ENCODE assay signal across 9 cellular contexts in the genomic region with DNA sequence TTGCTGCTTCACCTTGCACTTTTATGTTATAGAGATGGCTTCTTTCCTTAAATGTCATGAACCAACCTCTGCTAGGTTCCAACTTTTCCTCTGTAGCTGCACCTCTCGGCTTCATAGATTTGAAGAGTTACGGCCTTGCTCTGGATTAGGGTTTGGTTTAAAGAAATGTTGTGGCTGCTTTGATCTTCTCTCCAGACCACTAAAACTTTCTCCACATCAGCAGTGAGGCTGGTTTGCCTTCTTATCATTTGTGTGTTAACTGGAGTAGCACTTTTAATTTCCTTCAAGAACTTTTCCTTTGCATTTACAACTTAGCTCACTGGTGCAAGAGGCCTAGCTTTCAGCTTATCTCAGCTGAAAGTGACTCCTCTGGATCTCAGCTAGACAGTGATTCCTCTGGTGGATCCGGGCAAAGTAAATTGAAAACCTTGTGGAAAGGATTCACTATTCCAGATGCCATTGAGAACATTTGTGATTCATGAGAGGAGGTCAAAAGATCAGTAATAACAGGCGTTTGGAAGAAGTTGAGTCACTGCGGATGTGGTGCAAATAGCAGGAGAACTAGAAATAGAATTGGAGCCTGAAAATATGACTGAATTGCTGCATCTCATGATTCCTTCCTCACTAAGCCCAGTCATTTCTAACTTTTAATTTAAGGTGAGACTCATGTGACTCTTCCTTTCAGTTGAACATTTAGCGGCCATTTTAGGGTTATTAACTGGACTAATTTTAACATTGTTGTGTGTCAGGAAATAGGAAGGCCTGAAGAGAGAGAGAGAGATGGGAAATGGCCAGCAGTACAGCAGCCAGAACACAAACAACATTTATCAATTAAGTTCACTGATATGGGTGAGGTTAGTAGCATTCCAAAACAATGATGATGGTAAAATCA. TPM values are rescaled to one million over a fixed set of nuclear protein-coding genes. Genes with fewer than 3 reads are reported as not detected.
DNase-seq lines count a peak whose midpoint lies in the region; ATAC-seq and TF ChIP-seq lines count a peak whose summit lies in the region.
"Had no signal": no experiment of that assay in that cellular context is flagged by ENCODE, and none has a peak within 500 bp of the region (broad histone marks: within the 10 kb centered on the region; RNA-seq: fewer than 3 reads in every experiment).

No MANE protein-coding gene starts in this region.

- peaks cover 3% of the 10 kb centered on the region for H3K27me3 Mint-ChIP-seq in activated CD4-positive, alpha-beta T cell treated with anti-CD3 and anti-CD28 coated beads, Interleukin-2, amount 10 ng/mL, durations not matched to agents 24 days and 14 days
- H3K27me3 Mint-ChIP-seq in activated B cell treated with CpG ODN at 0.5 μM for 24 hours (no peaks in the 10 kb centered on the region), H9 (ENCODE audit: low read depth) (no peaks in the 10 kb centered on the region)
- H3K27me3 Mint-ChIP-seq: B cell had no signal

- no peak overlapping the region for H3K56ac ChIP-seq in H9 (ENCODE audit: insufficient read length, low read depth, low read length)

- intact Hi-C loops in activated CD4-positive, alpha-beta T cell treated with anti-CD3 and anti-CD28 coated beads, Interleukin-2, amount 10 ng/mL, durations not matched to agents 24 days and 14 days (cut with micrococcal nuclease): no loop called here
- intact Hi-C loops in activated B cell treated with CpG ODN at 0.5 μM for 24 hours (cut with micrococcal nuclease): no loop called here

- no peak overlapping the region for H4K91ac ChIP-seq in H9 (ENCODE audit: insufficient read length, low read depth, low read length)

- H3K4me1 ChIP-seq in H9 (ENCODE audit: insufficient read depth, low read length): no peaks in the 10 kb centered on the region

- no peak overlapping the region for H3K4me2 ChIP-seq in H9 (ENCODE audit: insufficient read depth, insufficient read length, low read length)

- H3K9me3 ChIP-seq in H9 (ENCODE audit: control insufficient read depth, low read depth, low read length): no peaks in the 10 kb centered on the region

- H3T11ph ChIP-seq in H9 (ENCODE audit: low read length): no peak overlapping the region

- H3K27me3 ChIP-seq in H9 (ENCODE audit: insufficient read depth, low read length): no peaks in the 10 kb centered on the region

- no peak overlapping the region for H2AFZ ChIP-seq in H9 (ENCODE audit: low read length)

- no peak overlapping the region for H3K27ac ChIP-seq in H9 (ENCODE audit: insufficient read length, low read depth, low read length)

- no peak overlapping the region for H3K23ac ChIP-seq in H9 (ENCODE audit: insufficient read length, low read depth, low read length)

- H3K18ac ChIP-seq in H9 (ENCODE audit: insufficient read length, low read depth, low read length): no peak overlapping the region

- no peak overlapping the region for H2BK12ac ChIP-seq in H9 (ENCODE audit: insufficient read length, low read depth, low read length)

- TF ChIP-seq CTCF in activated B cell treated with CpG ODN at 0.5 μM for 24 hours (IDR thresholded peaks at IDR 0.05) (no peak), H9 (conservative IDR thresholded peaks at IDR 0.05) (no peak)

- no peak overlapping the region for H2AK5ac ChIP-seq in H9 (ENCODE audit: insufficient read length, low read length)

- H3K9me3 Mint-ChIP-seq in activated CD4-positive, alpha-beta T cell treated with anti-CD3 and anti-CD28 coated beads, Interleukin-2, amount 10 ng/mL, durations not matched to agents 24 days and 14 days: peaks cover 10% of the 10 kb centered on the region
- H3K9me3 Mint-ChIP-seq in activated B cell treated with CpG ODN at 0.5 μM for 24 hours (no peaks in the 10 kb centered on the region), H9 (no peaks in the 10 kb centered on the region)

- no peaks in the 10 kb centered on the region for H4K20me1 ChIP-seq in H9 (ENCODE audit: control insufficient read depth, insufficient read depth, insufficient read length)

- peak; percentile 78 for ATAC-seq in HG03066 (IDR thresholded peaks at IDR 0.05; ENCODE audit: low read depth, unreplicated experiment)
- no peak for ATAC-seq in activated B cell treated with CpG ODN at 0.5 μM for 24 hours (ENCODE audit: low read depth)

- no peak overlapping the region for H3K4me3 Mint-ChIP-seq in activated CD4-positive, alpha-beta T cell treated with anti-CD3 and anti-CD28 coated beads, Interleukin-2, amount 10 ng/mL, durations not matched to agents 24 days and 14 days
- H3K4me3 Mint-ChIP-seq in activated B cell treated with CpG ODN at 0.5 μM for 24 hours (no peak overlapping the region), H9 (no peak overlapping the region)
- H3K4me3 Mint-ChIP-seq: B cell had no signal

- WGBS in H9 (ENCODE audit: extremely low coverage, insufficient read length, low lambda C conversion rate): no CpG with 5 or more reads among the region's 6 CpGs

- H4K8ac ChIP-seq in H9 (replicated peaks; ENCODE audit: insufficient read length, low read depth, low read length): no peak overlapping the region

- POLR2A ChIA-PET in activated B cell treated with CpG ODN at 0.5 μM for 24 hours (lab: Charles Lee): interaction anchor here (0.9 to 1.6 kb wide), 2 partner anchors 14 to 15 kb away, joined by 4 to 6 read pairs; no protein-coding TSS in a partner anchor

- CTCF ChIA-PET in activated B cell treated with CpG ODN at 0.5 μM for 24 hours (lab: Charles Lee): no interaction called here

- peak overlapping the region; percentile 31 for H3K27ac Mint-ChIP-seq in activated CD4-positive, alpha-beta T cell treated with anti-CD3 and anti-CD28 coated beads, Interleukin-2, amount 10 ng/mL, durations not matched to agents 24 days and 14 days
- peak overlapping the region; percentile 33 for H3K27ac Mint-ChIP-seq in activated B cell treated with CpG ODN at 0.5 μM for 24 hours
- no peak overlapping the region for H3K27ac Mint-ChIP-seq in H9
- H3K27ac Mint-ChIP-seq: B cell had no signal

- no peaks in the 10 kb centered on the region for H3K79me1 ChIP-seq in H9 (ENCODE audit: insufficient read depth, low read depth, low read length, poor library complexity, severe bottlenecking)

- H3K36me3 Mint-ChIP-seq in activated CD4-positive, alpha-beta T cell treated with anti-CD3 and anti-CD28 coated beads, Interleukin-2, amount 10 ng/mL, durations not matched to agents 24 days and 14 days (ENCODE audit: low read depth): peaks cover 3% of the 10 kb centered on the region
- H3K36me3 Mint-ChIP-seq in activated B cell treated with CpG ODN at 0.5 μM for 24 hours (ENCODE audit: low read depth): no peaks in the 10 kb centered on the region
- no peaks in the 10 kb centered on the region for H3K36me3 Mint-ChIP-seq in H9 (ENCODE audit: insufficient read depth in 1 of 3, low read depth in 3 of 3)

- H2BK15ac ChIP-seq in H9 (ENCODE audit: low read depth, low read length): no peak overlapping the region

- no peak overlapping the region for H4K5ac ChIP-seq in H9 (ENCODE audit: insufficient read length, low read depth, low read length)

- no peak overlapping the region for H2BK20ac ChIP-seq in H9 (ENCODE audit: low read depth, low read length, poor library complexity, severe bottlenecking)

- no peak for DNase-seq in activated CD4-positive, alpha-beta T cell treated with anti-CD3 and anti-CD28 coated beads, Interleukin-2, amount 10 ng/mL, durations not matched to agents 24 days and 14 days
- no peak for DNase-seq in activated CD4-positive, alpha-beta T cell treated with anti-CD3 and anti-CD28 coated beads for 48 hours
- DNase-seq in activated B cell treated with CpG ODN at 0.5 μM for 24 hours (no peak), lung microvascular endothelial cell (ENCODE audit: low read depth in 2 of 2) (peak; percentile 90 to 98), H9 (no peak), HK-2 (ENCODE audit: unreplicated experiment) (no peak), NCI-H510A treated with DMSO at 0.1 percent for 48 hours (lab: John Stamatoyannopoulos, UW) (no peak)

- peaks cover 17% of the 10 kb centered on the region for H3K4me1 Mint-ChIP-seq in activated CD4-positive, alpha-beta T cell treated with anti-CD3 and anti-CD28 coated beads, Interleukin-2, amount 10 ng/mL, durations not matched to agents 24 days and 14 days
- H3K4me1 Mint-ChIP-seq in activated B cell treated with CpG ODN at 0.5 μM for 24 hours (peaks cover 23% of the 10 kb centered on the region), H9 (no peaks in the 10 kb centered on the region)

- no peak overlapping the region for H2BK120ac ChIP-seq in H9 (ENCODE audit: low read depth, low read length, poor library complexity, severe bottlenecking)

- no peak overlapping the region for H3K9ac ChIP-seq in H9 (ENCODE audit: extremely low read depth, insufficient read length, low read length)

- no peaks in the 10 kb centered on the region for H3K79me2 ChIP-seq in H9 (ENCODE audit: insufficient read depth, low read length)

- no peak overlapping the region for H3K4ac ChIP-seq in H9 (ENCODE audit: low read depth, low read length)

- no peak overlapping the region for H3K14ac ChIP-seq in H9 (ENCODE audit: insufficient read depth, low read length)

- H2BK5ac ChIP-seq in H9 (ENCODE audit: insufficient read length, low read length): no peak overlapping the region

- H3K23me2 ChIP-seq in H9 (ENCODE audit: insufficient read length, low read depth, low read length, poor library complexity, severe bottlenecking): no peaks in the 10 kb centered on the region

RNA-seq across cellular contexts. Expression of gene RGS1, which starts 16.2 kb away (rescaled TPM):
- total RNA-seq in activated CD4-positive, alpha-beta T cell treated with anti-CD3 and anti-CD28 coated beads, Interleukin-2, amount 10 ng/mL, durations not matched to agents 24 days and 14 days: 5.1 and 6.4 TPM in 2 replicates
- total RNA-seq in activated B cell treated with CpG ODN at 0.5 μM for 24 hours: 52.9 and 56.8 TPM in 2 replicates
- total RNA-seq in lung microvascular endothelial cell: not detected in 2 replicates
- not detected in 2 replicates for total RNA-seq in H9 (2021)

Comparison
In these comparisons a context has a peak if more than half of its experiments do, and no peak if none do; other contexts are left out.
1. DNase-seq: peak in lung microvascular endothelial cell (2 of 2); none in activated CD4-positive, alpha-beta T cell treated with anti-CD3 and anti-CD28 coated beads, Interleukin-2, amount 10 ng/mL, durations not matched to agents 24 days and 14 days (single experiment), activated CD4-positive, alpha-beta T cell treated with anti-CD3 and anti-CD28 coated beads for 48 hours (single experiment), activated B cell treated with CpG ODN at 0.5 μM for 24 hours (single experiment), H9 (single experiment), HK-2 (single experiment) and NCI-H510A treated with DMSO at 0.1 percent for 48 hours (single experiment).
2. H3K27ac Mint-ChIP-seq: peak in activated CD4-positive, alpha-beta T cell treated with anti-CD3 and anti-CD28 coated beads, Interleukin-2, amount 10 ng/mL, durations not matched to agents 24 days and 14 days (single experiment) and activated B cell treated with CpG ODN at 0.5 μM for 24 hours (single experiment); none in H9 (0 of 3).